2 cellular contexts compared by ENCODE assay signal in genomic region chr5:171437286-171437821, GRCh38.
TF ChIP-seq lines count a peak whose summit lies in the region.

No MANE protein-coding gene starts in this region.

TF ChIP-seq in HepG2, 621 proteins besides CTCF, POLR2A, EP300 and RAD21:
- TF ChIP-seq GMEB2 (CRISPR knock-in tag; IDR thresholded peaks at IDR 0.05; ENCODE audit: low read depth) (no peak), JDP2 (CRISPR knock-in tag; IDR thresholded peaks at IDR 0.05; ENCODE audit: borderline replicate concordance) (no peak), RFX3 (CRISPR knock-in tag; IDR thresholded peaks at IDR 0.05) (no peak), ZFY (CRISPR knock-in tag; IDR thresholded peaks at IDR 0.05) (no peak), ZNF329 (CRISPR knock-in tag; IDR thresholded peaks at IDR 0.05; ENCODE audit: low read depth) (no peak), E2F1 (CRISPR knock-in tag; IDR thresholded peaks at IDR 0.05) (no peak), MAFF (IDR thresholded peaks at IDR 0.05; ENCODE audit: low read depth, low read length) (no peak), ZUFSP (CRISPR knock-in tag; IDR thresholded peaks at IDR 0.05; ENCODE audit: borderline replicate concordance) (no peak), ZFX (CRISPR knock-in tag; IDR thresholded peaks at IDR 0.05; ENCODE audit: low read depth) (peak; percentile 36; the same call in 1 of the 2 replicates), ZNF687 (CRISPR knock-in tag; IDR thresholded peaks at IDR 0.05) (peak; percentile 48), GRHL1 (CRISPR knock-in tag; conservative IDR thresholded peaks at IDR 0.05) (no peak)
TF ChIP-seq in HepG2: peak in this region for 2.

TF ChIP-seq in K562, 482 proteins besides CTCF, POLR2A, EP300 and RAD21:
- TF ChIP-seq HBP1 (CRISPR knock-in tag; IDR thresholded peaks at IDR 0.05) (no peak), PREB (CRISPR knock-in tag; IDR thresholded peaks at IDR 0.05) (no peak), SIN3A (IDR thresholded peaks at IDR 0.05; ENCODE audit: borderline replicate concordance in 2 of 2, control insufficient read depth in 1 of 2, low read depth in 2 of 2, low read length in 2 of 2) (no peak), FOXP4 (CRISPR knock-in tag; IDR thresholded peaks at IDR 0.05; ENCODE audit: borderline replicate concordance) (no peak), ARID4B (CRISPR knock-in tag; IDR thresholded peaks at IDR 0.05) (no peak), SREBF2 (CRISPR knock-in tag; IDR thresholded peaks at IDR 0.05) (no peak), ZNF668 (CRISPR knock-in tag; IDR thresholded peaks at IDR 0.05) (no peak), PBX2 (CRISPR knock-in tag; IDR thresholded peaks at IDR 0.05; ENCODE audit: low read depth) (no peak), PBX2 (tag; conservative IDR thresholded peaks at IDR 0.05; ENCODE audit: low read depth) (no peak), RUNX1 (IDR thresholded peaks at IDR 0.05; ENCODE audit: low read depth) (no peak), FIP1L1 (IDR thresholded peaks at IDR 0.05; ENCODE audit: low read depth, low read length, poor library complexity, severe bottlenecking) (no peak), CREBBP (IDR thresholded peaks at IDR 0.05; ENCODE audit: low read depth, low read length) (no peak), CC2D1A (IDR thresholded peaks at IDR 0.05) (no peak), ZNF766 (CRISPR knock-in tag; conservative IDR thresholded peaks at IDR 0.05) (no peak), BCL6 (CRISPR knock-in tag; IDR thresholded peaks at IDR 0.05) (no peak), ZNF280A (IDR thresholded peaks at IDR 0.05; ENCODE audit: low read depth, partially characterized antibody) (no peak), ZBTB26 (CRISPR knock-in tag; IDR thresholded peaks at IDR 0.05) (no peak), ELF2 (CRISPR knock-in tag; IDR thresholded peaks at IDR 0.05) (no peak), FOXJ3 (CRISPR knock-in tag; IDR thresholded peaks at IDR 0.05) (no peak), ZNF197 (CRISPR knock-in tag; IDR thresholded peaks at IDR 0.05; ENCODE audit: low read depth) (no peak), IRF9 (tag; IDR thresholded peaks at IDR 0.05) (no peak)
